ENCODE assay signal across 26 cellular contexts in genomic region chr9:10921671-10922070, GRCh38.
"Had no signal": no experiment of that assay in that cellular context is flagged by ENCODE, and none has a peak within 500 bp of the region (broad histone marks: within the 10 kb centered on the region; RNA-seq: fewer than 3 reads in every experiment).

No MANE protein-coding gene starts in this region.

- H3K27ac ChIP-seq: ascending aorta, cardiac muscle cell, colonic mucosa, left ventricle myocardium inferior, neutrophil, right lobe of liver, thoracic aorta, uterus, WERI-Rb-1 had no signal

- H3K36me3 ChIP-seq: ascending aorta, cardiac muscle cell, colonic mucosa, left ventricle myocardium inferior, neutrophil, right lobe of liver, thoracic aorta, uterus, WERI-Rb-1 had no signal

- H3K4me1 ChIP-seq: ascending aorta, colonic mucosa, left ventricle myocardium inferior, right lobe of liver, uterus had no signal

- H3K4me3 ChIP-seq: ascending aorta, cardiac muscle cell, colonic mucosa, left ventricle myocardium inferior, lung, mucosa of descending colon, right lobe of liver, thoracic aorta, uterus had no signal

- H3K27me3 ChIP-seq: ascending aorta, colonic mucosa, neutrophil, right lobe of liver, uterus had no signal

- DNase-seq: activated CD4-positive, alpha-beta memory T cell treated with anti-CD3 and anti-CD28 coated beads, Interleukin-2, amount 10 ng/mL, durations not matched to agents 7 days and 5 days; activated CD4-positive, alpha-beta T cell treated with anti-CD3 and anti-CD28 coated beads, Interleukin-2, amount 10 ng/mL, durations not matched to agents 7 days and 5 days; activated CD4-positive, CD25-positive, alpha-beta regulatory T cell treated with anti-CD3 and anti-CD28 coated beads, Interleukin-2, amount 50 U/mL, for 72 hours; activated CD8-positive, alpha-beta memory T cell treated with anti-CD3 and anti-CD28 coated beads, Interleukin-2, amount 50 U/mL, for 48 hours; activated gamma-delta T cell; activated naive CD4-positive, alpha-beta T cell treated with anti-CD3 and anti-CD28 coated beads, Interleukin-2, amount 10 ng/mL, durations not matched to agents 7 days and 5 days; activated naive CD8-positive, alpha-beta T cell treated with anti-CD3 and anti-CD28 coated beads, Interleukin-2, amount 10 ng/mL, durations not matched to agents 7 days and 5 days; activated T-cell treated with anti-CD3 and anti-CD28 coated beads, Interleukin-2, amount 50 U/mL, for 24 hours; cerebellar nuclear complex; colonic mucosa; effector CD8-positive, alpha-beta T cell; islet precursor cell; left ventricle myocardium inferior; mucosa of descending colon; right lobe of liver; stimulated activated CD4-positive, alpha-beta T cell treated with anti-CD3 and anti-CD28 coated beads, Interleukin-12 subunit alpha, Interleukin-12 subunit beta, amount 100 ng/mL, for 4 hours; stimulated activated CD4-positive, alpha-beta T cell treated with anti-CD3 and anti-CD28 coated beads, Interleukin-4, amount 100 ng/mL, for 24 hours; T1000; trophoblast cell; uterus; WERI-Rb-1 had no signal

- H3K9me3 ChIP-seq: ascending aorta, colonic mucosa, left ventricle myocardium inferior, neutrophil, right lobe of liver, thoracic aorta, uterus had no signal
